Comparison of ENCODE assay signal across 7 cellular contexts in genomic region chr14:104563742-104564615, GRCh38. TPM values are rescaled to one million over a fixed set of nuclear protein-coding genes. Genes with fewer than 3 reads are reported as not detected.
DNase-seq lines count a peak whose midpoint lies in the region; ATAC-seq and TF ChIP-seq lines count a peak whose summit lies in the region.

No MANE protein-coding gene starts in this region.

- no peak overlapping the region for H3K4me3 ChIP-seq in choroid plexus epithelial cell (ENCODE audit: low read depth, low read length)

- peak; percentile 78 for TF ChIP-seq CTCF in GM12874 (IDR thresholded peaks at IDR 0.05; ENCODE audit: insufficient read depth, low read depth, low read length)
- peak; percentile 90 for TF ChIP-seq CTCF in choroid plexus epithelial cell (conservative IDR thresholded peaks at IDR 0.05; ENCODE audit: low read depth, low read length)

- DNase-seq in NCI-H2196 (lab: John Stamatoyannopoulos, UW; ENCODE audit: unreplicated experiment) (peak; percentile 30), choroid plexus epithelial cell (ENCODE audit: low read depth) (peak; percentile 66), left lobe of liver (ENCODE audit: low spot score) (peak; percentile 77)
- peak; percentile 79 for DNase-seq in activated CD4-positive, alpha-beta T cell treated with anti-CD3 and anti-CD28 coated beads for 48 hours
- peak; percentile 15 to 52 (median 43) for DNase-seq in stimulated activated CD4-positive, alpha-beta T cell treated with anti-CD3 and anti-CD28 coated beads, TNF-alpha, amount 100 ng/mL, for 1 hour (ENCODE audit: low read depth in 3 of 3, low spot score in 1 of 3)

- ATAC-seq in left lobe of liver (peak; percentile 88), HG03460 (IDR thresholded peaks at IDR 0.05; ENCODE audit: unreplicated experiment) (no peak)

RNA-seq across cellular contexts. Expression of gene C14orf180, which starts 15.6 kb away (rescaled TPM):
- total RNA-seq in left lobe of liver: 2.4 TPM

RNA-seq across cellular contexts. Expression of gene TMEM179, which starts 40.6 kb away (rescaled TPM):
- 0.30 TPM for total RNA-seq in left lobe of liver
